ENCODE assay signal across 25 cellular contexts in genomic region chr12:80233926-80234325, GRCh38.
"Had no signal": no experiment of that assay in that cellular context is flagged by ENCODE, and none has a peak within 500 bp of the region (broad histone marks: within the 10 kb centered on the region; RNA-seq: fewer than 3 reads in every experiment).

No MANE protein-coding gene starts in this region.

- H3K4me3 ChIP-seq: SK-N-MC had no signal

- H3K36me3 ChIP-seq: brain microvascular endothelial cell had no signal

- ATAC-seq: activated CD8-positive, alpha-beta memory T cell treated with anti-CD3 and anti-CD28 coated beads, Interleukin-2, amount 10 ng/mL, durations not matched to agents 7 days and 5 days; Panc1; Right ventricle myocardium inferior; T-cell had no signal

- H3K27me3 ChIP-seq: brain microvascular endothelial cell had no signal

- DNase-seq: activated B cell treated with CpG ODN at 0.5 μM for 24 hours; activated CD4-positive, alpha-beta T cell treated with anti-CD3 and anti-CD28 coated beads for 1 hour; activated CD4-positive, alpha-beta T cell treated with anti-CD3 and anti-CD28 coated beads, Interleukin-2, amount 10 ng/mL, durations not matched to agents 24 days and 14 days; activated CD4-positive, alpha-beta T cell treated with anti-CD3 and anti-CD28 coated beads, Interleukin-2, amount 50 U/mL, for 48 hours; activated CD8-positive, alpha-beta memory T cell treated with anti-CD3 and anti-CD28 coated beads, Interleukin-2, amount 10 ng/mL, durations not matched to agents 7 days and 5 days; activated effector memory CD4-positive, alpha-beta T cell treated with anti-CD3 and anti-CD28 coated beads, Interleukin-2, amount 50 U/mL, for 16 hours; activated naive CD4-positive, alpha-beta T cell treated with anti-CD3 and anti-CD28 coated beads for 36 hours; activated naive CD8-positive, alpha-beta T cell treated with anti-CD3 and anti-CD28 coated beads for 36 hours; activated T-cell treated with anti-CD3 and anti-CD28 coated beads, Interleukin-2, amount 50 U/mL, for 24 hours; brain microvascular endothelial cell; cerebellar nuclear complex; Karpas-422; MM.1S; NCI-H187; NCI-H2081; NCI-H2227 treated with DMSO at 0.1 percent for 48 hours; NCI-H446 treated with DMSO at 0.1 percent for 48 hours; NCI-H69; RPMI8226; T-cell; T-helper 2 cell; T1000 had no signal

- H3K27ac ChIP-seq: brain microvascular endothelial cell, SK-N-MC had no signal
